Comparison of ENCODE assay signal across 20 cellular contexts in the genomic region with DNA sequence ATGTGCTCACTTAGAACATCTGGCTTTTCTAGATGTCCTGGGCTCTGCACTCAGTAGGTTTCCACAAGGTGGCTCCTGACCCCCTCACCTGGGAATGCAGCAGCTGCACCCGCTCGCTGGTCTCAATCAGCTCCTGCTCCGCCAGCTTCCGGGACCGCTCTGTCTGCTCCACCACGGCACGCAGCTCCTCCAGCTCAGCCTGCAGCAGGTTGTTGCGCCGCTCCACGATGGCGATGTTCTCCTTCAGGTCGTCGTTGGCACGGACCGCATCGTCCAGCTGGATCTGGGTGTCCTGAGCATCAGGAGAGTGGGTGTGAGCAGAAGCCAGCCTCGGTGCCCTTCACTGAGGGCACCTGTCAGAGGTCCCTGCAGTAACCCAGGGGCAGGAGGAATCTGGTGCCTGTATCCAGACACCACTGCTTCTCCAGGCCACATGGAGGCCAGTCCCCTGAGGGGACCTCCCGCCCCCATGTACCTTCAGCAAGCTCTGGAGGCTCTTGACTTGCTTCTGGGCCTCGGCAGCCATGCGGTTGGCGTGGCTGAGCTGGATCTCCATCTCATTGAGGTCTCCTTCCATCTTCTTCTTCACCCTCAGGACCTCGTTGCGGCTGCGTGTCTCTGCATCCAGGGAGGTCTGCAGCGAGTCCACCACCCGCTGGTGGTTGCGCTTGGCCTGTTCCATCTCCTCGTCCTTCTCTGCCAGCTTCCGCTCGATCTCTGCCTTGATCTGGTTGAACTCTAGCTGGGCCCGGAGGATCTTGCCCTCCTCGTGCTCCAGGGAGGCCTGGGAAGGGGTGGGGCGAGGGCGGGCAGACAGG. TPM values are rescaled to one million over a fixed set of nuclear protein-coding genes. Genes with fewer than 3 reads are reported as not detected.
"Had no signal": no experiment of that assay in that cellular context is flagged by ENCODE, and none has a peak within 500 bp of the region (broad histone marks: within the 10 kb centered on the region; RNA-seq: fewer than 3 reads in every experiment).

No MANE protein-coding gene starts in this region.

- H3K4me1 ChIP-seq: adrenal gland, lower lobe of right lung, spleen had no signal

- DNase-seq: activated CD4-positive, alpha-beta T cell treated with anti-CD3 and anti-CD28 coated beads for 36 hours; activated CD4-positive, alpha-beta T cell treated with anti-CD3 and anti-CD28 coated beads, Interleukin-2, amount 50 U/mL, for 48 hours; activated gamma-delta T cell; adrenal gland; dorsolateral prefrontal cortex; foreskin fibroblast; islet precursor cell; lower lobe of right lung; naive thymus-derived CD8-positive, alpha-beta T cell; spleen; stimulated activated CD4-positive, alpha-beta T cell treated with anti-CD3 and anti-CD28 coated beads, Interleukin-4, amount 100 ng/mL, for 4 hours; testis had no signal

- H3K27ac Mint-ChIP-seq: activated CD4-positive, alpha-beta T cell treated with anti-CD3 and anti-CD28 coated beads for 36 hours; activated naive CD4-positive, alpha-beta T cell treated with anti-CD3 and anti-CD28 coated beads, Interleukin-2, amount 50 U/mL, for 72 hours; naive thymus-derived CD8-positive, alpha-beta T cell; stimulated activated memory B cell treated with anti-CD40 and anti-IgM and Interleukin-4, amounts not matched to agents 10 μg/mL and 1 μg/mL and 100 μg/mL, for 72 hours; type B pancreatic cell had no signal

- H3K27me3 ChIP-seq: adrenal gland, dorsolateral prefrontal cortex, testis had no signal

- FAIRE-seq: astrocyte had no signal

- H3K27ac ChIP-seq: adrenal gland, dorsolateral prefrontal cortex, epithelial cell of prostate, lower lobe of right lung, spleen, testis had no signal

- H3K9me3 Mint-ChIP-seq: activated naive CD4-positive, alpha-beta T cell treated with anti-CD3 and anti-CD28 coated beads, Interleukin-2, amount 50 U/mL, for 72 hours; naive thymus-derived CD8-positive, alpha-beta T cell; stimulated activated memory B cell treated with anti-CD40 and anti-IgM and Interleukin-4, amounts not matched to agents 10 μg/mL and 1 μg/mL and 100 μg/mL, for 72 hours; type B pancreatic cell had no signal

- H3K4me1 Mint-ChIP-seq: activated CD4-positive, alpha-beta T cell treated with anti-CD3 and anti-CD28 coated beads for 36 hours; stimulated activated memory B cell treated with anti-CD40 and anti-IgM and Interleukin-4, amounts not matched to agents 10 μg/mL and 1 μg/mL and 100 μg/mL, for 72 hours had no signal

- H3K4me3 ChIP-seq: adrenal gland, dorsolateral prefrontal cortex, lower lobe of right lung, spleen, testis had no signal

- H3K36me3 Mint-ChIP-seq: activated naive CD4-positive, alpha-beta T cell treated with anti-CD3 and anti-CD28 coated beads, Interleukin-2, amount 50 U/mL, for 72 hours; naive thymus-derived CD8-positive, alpha-beta T cell; stimulated activated memory B cell treated with anti-CD40 and anti-IgM and Interleukin-4, amounts not matched to agents 10 μg/mL and 1 μg/mL and 100 μg/mL, for 72 hours; type B pancreatic cell had no signal

- ATAC-seq: activated CD4-positive, alpha-beta T cell treated with anti-CD3 and anti-CD28 coated beads for 36 hours; activated naive CD4-positive, alpha-beta T cell treated with anti-CD3 and anti-CD28 coated beads, Interleukin-2, amount 50 U/mL, for 72 hours; lower lobe of right lung; naive thymus-derived CD8-positive, alpha-beta T cell; stimulated activated memory B cell treated with anti-CD40 and anti-IgM and Interleukin-4, amounts not matched to agents 10 μg/mL and 1 μg/mL and 100 μg/mL, for 72 hours had no signal

- H3K36me3 ChIP-seq: adrenal gland, lower lobe of right lung, spleen had no signal

- H3K4me3 Mint-ChIP-seq: activated CD4-positive, alpha-beta T cell treated with anti-CD3 and anti-CD28 coated beads for 36 hours; naive thymus-derived CD8-positive, alpha-beta T cell; stimulated activated memory B cell treated with anti-CD40 and anti-IgM and Interleukin-4, amounts not matched to agents 10 μg/mL and 1 μg/mL and 100 μg/mL, for 72 hours; type B pancreatic cell had no signal

- H3K9me3 ChIP-seq: adrenal gland, lower lobe of right lung, spleen, testis had no signal

RNA-seq across cellular contexts. Expression of gene CMTM5, which starts 9.2 kb away (rescaled TPM):
- total RNA-seq: activated CD4-positive, alpha-beta T cell treated with anti-CD3 and anti-CD28 coated beads for 36 hours; activated naive CD4-positive, alpha-beta T cell treated with anti-CD3 and anti-CD28 coated beads, Interleukin-2, amount 50 U/mL, for 72 hours; astrocyte; glomerular endothelial cell; mesenteric fat pad; naive thymus-derived CD8-positive, alpha-beta T cell; T-helper 2 cell treated with Interferon-gamma antibody and Interleukin-4, amounts not matched to agents 100 ng/mL and 5 ng/mL, for 36 hours had no signal
- polyA plus RNA-seq: naive thymus-derived CD8-positive, alpha-beta T cell had no signal

RNA-seq across cellular contexts. Expression of gene IL25, which starts 13.4 kb away (rescaled TPM):
- total RNA-seq: activated CD4-positive, alpha-beta T cell treated with anti-CD3 and anti-CD28 coated beads for 36 hours; activated naive CD4-positive, alpha-beta T cell treated with anti-CD3 and anti-CD28 coated beads, Interleukin-2, amount 50 U/mL, for 72 hours; adrenal gland; astrocyte; glomerular endothelial cell; lower lobe of right lung; mesenteric fat pad; naive thymus-derived CD8-positive, alpha-beta T cell; spleen; T-helper 2 cell treated with Interferon-gamma antibody and Interleukin-4, amounts not matched to agents 100 ng/mL and 5 ng/mL, for 36 hours had no signal
- polyA plus RNA-seq: naive thymus-derived CD8-positive, alpha-beta T cell; spleen had no signal

RNA-seq across cellular contexts. Expression of gene EFS, which starts 21.1 kb away (rescaled TPM):
- total RNA-seq: activated CD4-positive, alpha-beta T cell treated with anti-CD3 and anti-CD28 coated beads for 36 hours; naive thymus-derived CD8-positive, alpha-beta T cell; T-helper 2 cell treated with Interferon-gamma antibody and Interleukin-4, amounts not matched to agents 100 ng/mL and 5 ng/mL, for 36 hours had no signal
- polyA plus RNA-seq: naive thymus-derived CD8-positive, alpha-beta T cell had no signal

RNA-seq across cellular contexts. Expression of gene MYH6, which starts 22.0 kb away (rescaled TPM):
- total RNA-seq: astrocyte; glomerular endothelial cell; mesenteric fat pad; naive thymus-derived CD8-positive, alpha-beta T cell; T-helper 2 cell treated with Interferon-gamma antibody and Interleukin-4, amounts not matched to agents 100 ng/mL and 5 ng/mL, for 36 hours had no signal
- polyA plus RNA-seq: naive thymus-derived CD8-positive, alpha-beta T cell had no signal
